In genomic region chr1:203267347-203267846, GRCh38 we compare ENCODE assay signal across 8 cellular contexts. TPM values are rescaled to one million over a fixed set of nuclear protein-coding genes. Genes with fewer than 3 reads are reported as not detected.
A peak's percentile ranks its signal among the peaks of the same experiment; 100 is the strongest.
DNase-seq lines count a peak whose midpoint lies in the region; ATAC-seq and TF ChIP-seq lines count a peak whose summit lies in the region.

No MANE protein-coding gene starts in this region.

- 0 to 1% (median 0%) methylated on average over 13 to 20 of the region's 20 CpGs for WGBS in spleen, 5 donors

- peak; percentile 91 to 97 (median 94) for TF ChIP-seq CTCF in spleen (IDR thresholded peaks at IDR 0.05 in 8 of 11, conservative IDR thresholded peaks at IDR 0.05 in 3 of 11)

- peaks cover 18 to 69% (median 36%) of the 10 kb centered on the region in 6 donors for H3K4me1 ChIP-seq in spleen

- no peaks in the 10 kb centered on the region for H3K36me3 ChIP-seq in spleen

- intact Hi-C loops in spleen (cut with DNase I; ENCODE audit: low total_unique reads) = loop anchor here (5.0 kb wide), 1 partner anchor 220 kb away; no protein-coding TSS in a partner anchor

- ATAC-seq in HG02973 (IDR thresholded peaks at IDR 0.05; ENCODE audit: unreplicated experiment) (peak; percentile 42), HG03139 (IDR thresholded peaks at IDR 0.05; ENCODE audit: unreplicated experiment) (no peak)

- peaks cover 0 to 6% (median 0%) of the 10 kb centered on the region in 7 donors for H3K27me3 ChIP-seq in spleen (replicated peaks in 1 of 7)

- no peaks in the 10 kb centered on the region for H3K9me3 ChIP-seq in spleen

- H3K27ac ChIP-seq in caudate nucleus (ENCODE audit: low read depth, low read length) = peak overlapping the region; percentile 86
- peak overlapping the region; percentile 64 to 86 (median 80) for H3K27ac ChIP-seq in spleen

- no peak for TF ChIP-seq POLR2A in spleen (IDR thresholded peaks at IDR 0.05)

- DNase-seq in Daoy (ENCODE audit: low read depth) = peak; percentile 85
- peak; percentile 86 for DNase-seq in NCI-H345 (lab: John Stamatoyannopoulos, UW)
- peak; percentile 50 to 67 (median 57) for DNase-seq in activated CD4-positive, CD25-positive, alpha-beta regulatory T cell (lab: John Stamatoyannopoulos, UW)
- peak in 48 of 61 donors; percentile 55 to 92 (median 78) for DNase-seq in caudate nucleus (lab: John Stamatoyannopoulos, UW)
- DNase-seq in inferior parietal cortex (ENCODE audit: extremely low spot score) = peak; percentile 99
- peak; percentile 90 for DNase-seq in spleen

- H3K4me3 ChIP-seq in spleen = peak overlapping the region; percentile 23 to 69 (median 44)

RNA-seq across cellular contexts. Expression of gene BTG2, which starts 37.9 kb away (rescaled TPM):
- 2.2 and 2.6 TPM in 2 replicates for total RNA-seq in Daoy (2014; rRNA removed; shearing (Covaris generic))
- 100 to 1,000 TPM; 104 to 186 (median 153) TPM for total RNA-seq in spleen
- polyA plus RNA-seq in spleen = 10 to 100 TPM; 55.5 to 93.1 (median 69.3) TPM

RNA-seq across cellular contexts. Expression of gene CHIT1, which starts 37.9 kb away (rescaled TPM):
- total RNA-seq in Daoy (2014; rRNA removed; shearing (Covaris generic)) = not detected in 2 replicates
- 10 to 100 TPM in 2 of 7 donors, 1 to 10 TPM in 5; 2.2 to 31.0 (median 7.8) TPM for total RNA-seq in spleen
- polyA plus RNA-seq in spleen = 100 to 1,000 TPM in 1 of 3 donors, 1 to 10 TPM in 2; 2.0 to 165 (median 2.2) TPM

Comparison
In these comparisons a context has a peak if more than half of its experiments do, and no peak if none do; other contexts are left out.
1. RNA of gene BTG2, which starts 37.9 kb away (total RNA-seq): 104 to 186 TPM in spleen; 2.2 to 2.6 TPM in Daoy; every median in the first group is over 10 times any median in the second.
2. Peak in every context shown above with its lines, with median percentiles within 50 percentile points of each other: DNase-seq.